In the genomic region with DNA sequence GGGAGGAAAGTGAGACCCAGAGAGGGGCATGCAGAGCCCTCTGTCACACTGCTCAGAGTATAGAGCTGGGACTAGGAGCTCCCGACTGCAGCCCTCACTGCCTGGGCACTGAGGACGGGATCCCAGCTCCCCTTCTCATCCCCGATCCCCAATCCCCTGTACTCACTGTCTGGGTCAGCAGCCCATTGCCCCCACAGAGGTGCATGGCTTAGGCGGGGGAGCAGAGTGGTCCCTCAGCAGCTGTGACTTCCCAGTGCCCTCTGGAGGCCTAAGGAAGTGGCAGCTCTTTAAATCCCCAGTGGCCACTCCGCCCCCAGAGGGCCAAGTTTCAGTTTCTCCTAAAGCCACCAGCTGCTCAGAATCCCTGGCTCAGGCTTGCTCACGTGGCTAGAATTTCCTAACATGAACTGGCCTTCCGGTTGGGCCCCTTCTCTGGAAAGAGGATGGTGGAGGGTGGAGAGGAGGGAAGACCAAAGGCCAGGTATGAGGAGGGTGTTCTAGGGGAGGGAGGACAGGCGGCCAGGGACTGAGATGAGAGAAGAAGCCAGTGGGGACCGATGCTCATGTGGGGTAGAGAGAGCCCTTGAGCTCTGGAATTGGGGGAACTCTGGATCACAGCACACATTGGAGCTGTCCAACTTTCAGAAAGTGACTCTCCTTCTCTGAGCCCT, we compare ENCODE assay signal across 8 cellular contexts. TPM values are rescaled to one million over a fixed set of nuclear protein-coding genes. Genes with fewer than 3 reads are reported as not detected.
DNase-seq lines count a peak whose midpoint lies in the region; ATAC-seq, FAIRE-seq and TF ChIP-seq lines count a peak whose summit lies in the region.

A gene with protein sequence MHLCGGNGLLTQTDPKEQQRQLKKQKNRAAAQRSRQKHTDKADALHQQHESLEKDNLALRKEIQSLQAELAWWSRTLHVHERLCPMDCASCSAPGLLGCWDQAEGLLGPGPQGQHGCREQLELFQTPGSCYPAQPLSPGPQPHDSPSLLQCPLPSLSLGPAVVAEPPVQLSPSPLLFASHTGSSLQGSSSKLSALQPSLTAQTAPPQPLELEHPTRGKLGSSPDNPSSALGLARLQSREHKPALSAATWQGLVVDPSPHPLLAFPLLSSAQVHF (minus strand): TSS at position 262 of the 671 bp plus-strand sequence. CDS start 57 bp downstream, at position 205.

- H3K4me1 ChIP-seq in GM23248 (ENCODE audit: insufficient read depth) (peaks cover 6% of the 10 kb centered on the region), K562 (replicated peaks in 1 of 2; ENCODE audit: control insufficient read depth in 2 of 2, insufficient read depth in 2 of 2, low read length in 2 of 2) (peaks cover 23% of the 10 kb centered on the region in 2 experiments; a peak in 4 of 5 replicates), iPS DF 6.9 (ENCODE audit: control insufficient read depth, insufficient read depth, low read length) (peaks cover 1% of the 10 kb centered on the region; the same call in 1 of the 2 replicates)

- peak; percentile 91 for ATAC-seq in K562
- no peak for ATAC-seq in HG03469 (IDR thresholded peaks at IDR 0.05; ENCODE audit: unreplicated experiment)

- H4K20me1 ChIP-seq in GM23248 (ENCODE audit: insufficient read depth) = no peaks in the 10 kb centered on the region
- no peaks in the 10 kb centered on the region for H4K20me1 ChIP-seq in K562 (replicated peaks; ENCODE audit: control insufficient read depth, insufficient read depth, low read length)

- 23 to 26% methylated on average over 9 of the region's 9 CpGs for WGBS in GM23248 (ENCODE audit: low coverage in 1 of 2, low lambda C conversion rate in 2 of 2, missing lambda C conversion rate in 2 of 2), 2 experiments
- 0% methylated on average over 7 of the region's 9 CpGs for WGBS in K562 (ENCODE audit: insufficient coverage, low coverage, missing lambda C conversion rate)
- no CpG with 5 or more reads among the region's 9 CpGs for WGBS in iPS DF 6.9 (ENCODE audit: insufficient coverage, insufficient read length)

- BruUV-seq in K562 (replicated peaks; lab: Mats Ljungman, UMichigan) = no TSS peak

- no peak within 1 kb of the TSS for H3K27ac ChIP-seq in GM23248
- H3K27ac ChIP-seq in K562 (ENCODE audit: extremely low read depth, low read depth, low read length) = peak within 1 kb of the TSS; percentile 52
- no peak within 1 kb of the TSS for H3K27ac ChIP-seq in iPS DF 6.9 (ENCODE audit: low read length)

- peak within 1 kb of the TSS; percentile 80 for H2AFZ ChIP-seq in GM23248
- H2AFZ ChIP-seq in K562 (ENCODE audit: low read depth, low read length) = peak within 1 kb of the TSS; percentile 94

- no peaks in the 10 kb centered on the region for H3K36me3 ChIP-seq in GM23248 (ENCODE audit: low read depth)
- H3K36me3 ChIP-seq in K562 (ENCODE audit: control insufficient read depth, insufficient read depth, low read length) = no peaks in the 10 kb centered on the region
- no peaks in the 10 kb centered on the region for H3K36me3 ChIP-seq in iPS DF 6.9 (ENCODE audit: control insufficient read depth, insufficient read depth, low read length)

- in situ Hi-C loops in GM23248 (cut with MboI) (no loop called here), K562 (cut with MboI) (loop anchor here (5.0 kb wide), 1 partner anchor 150 kb away; no protein-coding TSS in a partner anchor)

- peak; percentile 62 for TF ChIP-seq POLR2A in K562 (conservative IDR thresholded peaks at IDR 0.05)

- intact Hi-C loops in K562 (cut with micrococcal nuclease) = loop anchor here (1.0 to 2.0 kb wide), 5 partner anchors 50 to 210 kb away; a partner anchor contains a TSS

- CTCF ChIA-PET in K562 (lab: Yijun Ruan, JAX; ENCODE audit: low intra/inter-chr PET ratio) = interaction anchor here (1.1 to 1.3 kb wide), 2 partner anchors 99 to 149 kb away, joined by 3 to 4 read pairs; no protein-coding TSS in a partner anchor

- POLR2A ChIA-PET in K562 (lab: Yijun Ruan, JAX) = interaction anchor here (0.6 to 2.3 kb wide), 14 partner anchors 9 to 136 kb away, joined by 3 to 14 read pairs (median 4); a partner anchor contains a TSS

- peak within 1 kb of the TSS; percentile 55 for H3K4me3 ChIP-seq in GM23248
- H3K4me3 ChIP-seq in K562 = peak within 1 kb of the TSS; percentile 33
- H3K4me3 ChIP-seq in iPS DF 6.9 (ENCODE audit: low read length) = no peak within 1 kb of the TSS

- peak; percentile 80 to 97 (median 97) for TF ChIP-seq CTCF in K562 (IDR thresholded peaks at IDR 0.05 in 2 of 3, conservative IDR thresholded peaks at IDR 0.05 in 1 of 3; ENCODE audit: insufficient read depth in 2 of 3, low read depth in 1 of 3, low read length in 3 of 3)

- H3K9me3 ChIP-seq in GM23248 (ENCODE audit: low read depth) = no peaks in the 10 kb centered on the region
- H3K9me3 ChIP-seq in K562 (replicated peaks; ENCODE audit: control insufficient read depth, insufficient read depth, low read depth, low read length) = no peaks in the 10 kb centered on the region
- no peaks in the 10 kb centered on the region for H3K9me3 ChIP-seq in iPS DF 6.9 (ENCODE audit: control insufficient read depth, insufficient read depth, low read length)

- H3K79me2 ChIP-seq in GM23248 (ENCODE audit: insufficient read depth) = no peaks in the 10 kb centered on the region
- no peaks in the 10 kb centered on the region for H3K79me2 ChIP-seq in K562 (ENCODE audit: control insufficient read depth, insufficient read depth, low read length)

- H3F3A ChIP-seq in GM23248 (ENCODE audit: insufficient read depth) = no peaks in the 10 kb centered on the region

- FAIRE-seq in K562 (lab: Jason Lieb, UNC) = peak; percentile 83

- TF ChIP-seq RAD21 in K562 (CRISPR knock-in tag; conservative IDR thresholded peaks at IDR 0.05 in 1 of 2, IDR thresholded peaks at IDR 0.05 in 1 of 2) = peak; percentile 88

- H3K9me1 ChIP-seq in K562 (ENCODE audit: control insufficient read depth, insufficient read depth, low read length) = no peaks in the 10 kb centered on the region

- TF ChIP-seq EP300 in K562 (IDR thresholded peaks at IDR 0.05; ENCODE audit: low read length) = peak; percentile 12; the same call in 1 of the 2 replicates

- H3K9me2 ChIP-seq in GM23248 (ENCODE audit: insufficient read depth) = no peaks in the 10 kb centered on the region

- DNase-seq in AG20443 (ENCODE audit: low spot score) (peak; percentile 74), GM23248 (peak; percentile 78), NCI-H69 (lab: John Stamatoyannopoulos, UW) (peak; percentile 84), K562 (ENCODE audit: extremely low read depth in 1 of 4, low spot score in 3 of 4) (peak; percentile 86 to 91 (median 88)), iPS DF 6.9 (ENCODE audit: low read depth, low spot score) (peak; percentile 68), renal cortical epithelial cell (ENCODE audit: low read depth) (peak; percentile 67), NCI-H446 treated with DMSO at 0.1 percent for 48 hours (lab: John Stamatoyannopoulos, UW) (no peak)

- peak within 1 kb of the TSS; percentile 71 for H3K4me2 ChIP-seq in GM23248 (ENCODE audit: unreplicated experiment)
- H3K4me2 ChIP-seq in K562 (ENCODE audit: insufficient read depth, low read length) = peak within 1 kb of the TSS; percentile 83

- peak within 1 kb of the TSS; percentile 36; the same call in 1 of the 2 replicates for H3K9ac ChIP-seq in GM23248
- H3K9ac ChIP-seq in K562 (ENCODE audit: insufficient read depth in 1 of 2, low read depth in 2 of 2, low read length in 2 of 2) = peak within 1 kb of the TSS; percentile 58 to 89

- H3K27me3 ChIP-seq in GM23248 (replicated peaks; ENCODE audit: insufficient read depth) (no peaks in the 10 kb centered on the region), K562 (ENCODE audit: control insufficient read depth in 2 of 2, insufficient read depth in 2 of 2, low read length in 2 of 2) (no peaks in the 10 kb centered on the region), iPS DF 6.9 (ENCODE audit: control insufficient read depth, insufficient read depth, low read length) (no peaks in the 10 kb centered on the region)

TF ChIP-seq in K562, 482 proteins besides CTCF, POLR2A, EP300 and RAD21 (continues in another document):
- TF ChIP-seq BHLHE40 (IDR thresholded peaks at IDR 0.05; ENCODE audit: low read length) = peak; percentile 89
- TF ChIP-seq, protein P1, sequence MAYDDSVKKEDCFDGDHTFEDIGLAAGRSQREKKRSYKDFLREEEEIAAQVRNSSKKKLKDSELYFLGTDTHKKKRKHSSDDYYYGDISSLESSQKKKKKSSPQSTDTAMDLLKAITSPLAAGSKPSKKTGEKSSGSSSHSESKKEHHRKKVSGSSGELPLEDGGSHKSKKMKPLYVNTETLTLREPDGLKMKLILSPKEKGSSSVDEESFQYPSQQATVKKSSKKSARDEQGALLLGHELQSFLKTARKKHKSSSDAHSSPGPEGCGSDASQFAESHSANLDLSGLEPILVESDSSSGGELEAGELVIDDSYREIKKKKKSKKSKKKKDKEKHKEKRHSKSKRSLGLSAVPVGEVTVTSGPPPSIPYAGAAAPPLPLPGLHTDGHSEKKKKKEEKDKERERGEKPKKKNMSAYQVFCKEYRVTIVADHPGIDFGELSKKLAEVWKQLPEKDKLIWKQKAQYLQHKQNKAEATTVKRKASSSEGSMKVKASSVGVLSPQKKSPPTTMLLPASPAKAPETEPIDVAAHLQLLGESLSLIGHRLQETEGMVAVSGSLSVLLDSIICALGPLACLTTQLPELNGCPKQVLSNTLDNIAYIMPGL (CRISPR knock-in tag; IDR thresholded peaks at IDR 0.05) = peak; percentile 88; the same call in 1 of the 2 replicates

RNA-seq across cellular contexts. Expression of the gene that starts here (rescaled TPM):
- 4.0 TPM in 1 of 2 replicates, not detected in the other for total RNA-seq in GM23248 (2014; rRNA removed; shearing (Covaris generic))
- polyA plus RNA-seq in GM23248 (2016; fragmentation: Nextera tagmentation; extraction: Ambion mirVana) (0.57 and 0.79 TPM in 2 replicates), K562 (2011; rRNA removed) (7.2 and 9.0 TPM in 2 replicates), K562 (2014; fragmentation: Illumina TruSeq; extraction: Trizol) (8.9 and 10.0 TPM in 2 replicates), K562 (2014; fragmentation: Nextera tagmentation; extraction: Ambion mirVana) (1 to 10 TPM; 1.7 to 1.9 TPM), K562 (2014; rRNA removed) (5.2 and 6.4 TPM in 2 replicates)
- 6.5 and 18.2 TPM in 2 replicates for total RNA-seq in K562 (2011; cell fraction: chromatin; rRNA removed; ENCODE audit: low replicate concordance)
- 10.7 and 15.0 TPM in 2 replicates for total RNA-seq in K562 (2011; cell fraction: nucleolus; rRNA removed)
- 7.7 and 8.2 TPM in 2 replicates for total RNA-seq in K562 (2011; cell fraction: nucleoplasm; rRNA removed)
- total RNA-seq in K562 (2014; rRNA removed) (7.0 and 7.3 TPM in 2 replicates), K562 (2014; rRNA removed; fragmentation: Illumina TruSeq; extraction: Trizol) (2.5 and 3.1 TPM in 2 replicates), K562 (2015; rRNA removed; fragmentation: Illumina TruSeq; extraction: Trizol) (4.4 and 4.8 TPM in 2 replicates), K562 (2021) (8.7 TPM in 2 replicates), renal cortical epithelial cell (1.1 and 1.6 TPM in 2 replicates)
- 8.1 and 21.2 TPM in 2 replicates for polyA plus RNA-seq in K562 (2011; cell fraction: cytosol; rRNA removed)
- polyA plus RNA-seq in K562 (2011; cell fraction: nucleus; rRNA removed) = 5.7 and 9.2 TPM in 2 replicates
- 7.4 and 11.4 TPM in 2 replicates for polyA plus RNA-seq in K562 (2012)
- polyA minus RNA-seq in K562 (2011; rRNA and poly(A)+ RNA removed) = 4.9 and 7.0 TPM in 2 replicates
- polyA minus RNA-seq in K562 (2011; cell fraction: cytosol; rRNA and poly(A)+ RNA removed) = 5.3 and 7.1 TPM in 2 replicates
- 3.9 and 4.1 TPM in 2 replicates for polyA minus RNA-seq in K562 (2011; cell fraction: nucleus; rRNA and poly(A)+ RNA removed)
